1 cellular context compared by ENCODE assay signal in genomic region chr6:134090098-134090497, GRCh38. TPM values are rescaled to one million over a fixed set of nuclear protein-coding genes. Genes with fewer than 3 reads are reported as not detected.
"Had no signal": no experiment of that assay in that cellular context is flagged by ENCODE, and none has a peak within 500 bp of the region (broad histone marks: within the 10 kb centered on the region; RNA-seq: fewer than 3 reads in every experiment).

No MANE protein-coding gene starts in this region.

RNA-seq across cellular contexts. Expression of gene SLC2A12, which starts 37.7 kb away (rescaled TPM):
- total RNA-seq: naive thymus-derived CD8-positive, alpha-beta T cell had no signal
- polyA plus RNA-seq: naive thymus-derived CD8-positive, alpha-beta T cell had no signal
